In genomic region chr16:70572050-70572925, GRCh38 we compare ENCODE assay signal across 1 cellular context.
TF ChIP-seq lines count a peak whose summit lies in the region.

No MANE protein-coding gene starts in this region.

TF ChIP-seq in IMR-90, 13 proteins besides CTCF, POLR2A, EP300 and RAD21 (continued from another document):
- no peak for TF ChIP-seq RFX5 (IDR thresholded peaks at IDR 0.05; ENCODE audit: low read depth, low read length)
- TF ChIP-seq NFE2L2 (IDR thresholded peaks at IDR 0.05; ENCODE audit: low read depth, low read length): no peak
